Comparison of ENCODE assay signal across 8 cellular contexts in the genomic region with DNA sequence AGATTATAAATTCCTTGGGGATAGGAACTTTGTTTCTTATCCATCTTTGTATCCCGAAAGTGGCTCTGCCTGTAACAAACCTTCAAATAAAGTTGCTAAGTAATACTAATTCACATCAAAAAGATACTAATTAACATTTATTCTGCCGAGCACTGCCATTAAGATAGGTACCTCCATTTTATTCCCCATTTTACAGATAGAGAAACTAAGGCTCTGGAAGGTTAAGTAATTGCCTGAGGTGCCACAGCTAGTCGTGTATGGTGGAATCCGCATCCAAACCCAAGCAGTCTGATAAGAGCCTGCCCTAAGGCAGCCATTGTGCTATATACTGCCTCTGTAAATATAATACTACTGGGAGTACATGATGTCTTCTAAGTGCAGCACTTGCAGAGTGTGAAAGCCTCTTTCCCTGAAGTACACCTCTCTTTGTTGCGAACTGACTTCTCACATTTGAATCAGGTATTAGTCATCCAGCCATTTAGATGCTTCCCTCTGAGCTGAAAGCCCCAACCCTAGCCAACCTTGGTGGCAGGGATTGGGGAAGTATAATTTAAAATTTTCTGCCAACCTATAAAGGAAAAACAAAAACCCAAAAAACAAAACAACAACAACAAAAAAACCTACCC.
DNase-seq lines count a peak whose midpoint lies in the region; ATAC-seq, FAIRE-seq and TF ChIP-seq lines count a peak whose summit lies in the region.

No MANE protein-coding gene starts in this region.

- H4K8ac ChIP-seq in H1 (ENCODE audit: extremely low read depth, insufficient read depth, low read length) = no peak overlapping the region

- H3K4me3 ChIP-seq in OCI-LY3 (ENCODE audit: low read length) = no peak overlapping the region
- 0 out of 8 replicates have a peak overlapping the region, but pooled peaks of 2 of the 4 experiments have one; percentile 3 to 19 for H3K4me3 ChIP-seq in H1 (ENCODE audit: extremely low read depth in 1 of 4, insufficient read depth in 2 of 4, low read depth in 3 of 4, low read length in 4 of 4)

- peaks cover 3% of the 10 kb centered on the region; the same call in 1 of the 2 replicates for H3K23me2 ChIP-seq in H1 (ENCODE audit: low read depth, low read length)

- H4K20me1 ChIP-seq in OCI-LY3 (ENCODE audit: insufficient read depth, low read length) (no peaks in the 10 kb centered on the region), H1 (replicated peaks in 1 of 2; ENCODE audit: control insufficient read depth in 1 of 2, insufficient read depth in 2 of 2, low read length in 2 of 2) (no peaks in the 10 kb centered on the region)

- no peak for TF ChIP-seq CTCF in OCI-LY3 (IDR thresholded peaks at IDR 0.05; ENCODE audit: low read depth, low read length)
- TF ChIP-seq CTCF in H1 (IDR thresholded peaks at IDR 0.05; ENCODE audit: control extremely low read depth in 1 of 3, insufficient read depth in 1 of 3, low read depth in 1 of 3, low read length in 3 of 3) = no peak

- no peak overlapping the region for H2BK20ac ChIP-seq in H1 (ENCODE audit: low read length)

- H2AK5ac ChIP-seq in H1 (ENCODE audit: low read depth, low read length) = no peak overlapping the region

- H3K27me3 ChIP-seq in OCI-LY3 (ENCODE audit: low read depth, low read length) (no peaks in the 10 kb centered on the region), H1 (replicated peaks in 1 of 4; ENCODE audit: control insufficient read depth in 3 of 4, extremely low read depth in 1 of 4, insufficient read depth in 3 of 4, low read length in 3 of 4) (peaks cover 0 to 2% (median 0%) of the 10 kb centered on the region in 4 experiments; a peak in 1 of 7 replicates)

- H4K5ac ChIP-seq in H1 (ENCODE audit: insufficient read length, low read depth, low read length) = no peak overlapping the region

- no peak for TF ChIP-seq POLR2A in H1 (IDR thresholded peaks at IDR 0.05; ENCODE audit: control extremely low read depth in 1 of 2, low read depth in 2 of 2, low read length in 2 of 2)

- CTCF ChIA-PET in H1 (lab: Charles Lee; ENCODE audit: partially characterized antibody) = interaction anchor here (1.0 to 3.0 kb wide), 6 partner anchors 9 to 79 kb away, joined by 3 to 16 read pairs (median 8); partner anchors contain the start of gene CHD2

- H3K36me3 Mint-ChIP-seq in stimulated activated memory B cell treated with anti-CD40 and anti-IgM and Interleukin-4, amounts not matched to agents 10 μg/mL and 1 μg/mL and 100 μg/mL, for 72 hours = no peaks in the 10 kb centered on the region

- H3K79me2 ChIP-seq in OCI-LY3 (ENCODE audit: low read length) = no peaks in the 10 kb centered on the region
- no peaks in the 10 kb centered on the region for H3K79me2 ChIP-seq in H1 (ENCODE audit: control insufficient read depth in 1 of 2, insufficient read depth in 2 of 2, low read length in 2 of 2)

- H3K4ac ChIP-seq in H1 (replicated peaks; ENCODE audit: insufficient read length, low read depth, low read length) = no peak overlapping the region

- peak overlapping the region; percentile 68 for H4K91ac ChIP-seq in H1 (replicated peaks; ENCODE audit: insufficient read length, low read length)

- no peak for TF ChIP-seq EP300 in H1 (IDR thresholded peaks at IDR 0.05; ENCODE audit: borderline replicate concordance in 1 of 2, low read depth in 2 of 2, low read length in 2 of 2)

- H2BK12ac ChIP-seq in H1 (ENCODE audit: low read depth, low read length) = no peak overlapping the region

- H2BK120ac ChIP-seq in H1 (replicated peaks; ENCODE audit: low read depth, low read length) = peak overlapping the region; percentile 50

- H3K27ac ChIP-seq in OCI-LY3 (ENCODE audit: low read length) (no peak overlapping the region), H1 (ENCODE audit: low read depth, low read length) (no peak overlapping the region)

- no peaks in the 10 kb centered on the region for H3K9me3 Mint-ChIP-seq in stimulated activated memory B cell treated with anti-CD40 and anti-IgM and Interleukin-4, amounts not matched to agents 10 μg/mL and 1 μg/mL and 100 μg/mL, for 72 hours

- peaks cover 71% of the 10 kb centered on the region for H3K4me1 Mint-ChIP-seq in stimulated activated memory B cell treated with anti-CD40 and anti-IgM and Interleukin-4, amounts not matched to agents 10 μg/mL and 1 μg/mL and 100 μg/mL, for 72 hours

- H3K27me3 Mint-ChIP-seq in stimulated activated memory B cell treated with anti-CD40 and anti-IgM and Interleukin-4, amounts not matched to agents 10 μg/mL and 1 μg/mL and 100 μg/mL, for 72 hours = no peaks in the 10 kb centered on the region

- no peak overlapping the region for H3K18ac ChIP-seq in H1 (ENCODE audit: extremely low read depth, low read length)

- TF ChIP-seq RAD21 in H1 (IDR thresholded peaks at IDR 0.05 in 1 of 2, conservative IDR thresholded peaks at IDR 0.05 in 1 of 2; ENCODE audit: low read depth in 2 of 2, low read length in 2 of 2) = no peak

- H3K27ac Mint-ChIP-seq in stimulated activated memory B cell treated with anti-CD40 and anti-IgM and Interleukin-4, amounts not matched to agents 10 μg/mL and 1 μg/mL and 100 μg/mL, for 72 hours = peak overlapping the region; percentile 52

- POLR2A ChIA-PET in H1 (lab: Charles Lee; ENCODE audit: partially characterized antibody) = interaction anchor here (0.7 to 5.8 kb wide), 9 partner anchors 10 to 79 kb away, joined by 3 to 82 read pairs (median 6); partner anchors contain the start of gene CHD2

- no peak overlapping the region for H3K14ac ChIP-seq in H1 (ENCODE audit: insufficient read length)

- H2AFZ ChIP-seq in OCI-LY3 (ENCODE audit: low read depth, low read length) (no peak overlapping the region), H1 (ENCODE audit: low read length) (no peak overlapping the region)

- no peak overlapping the region for H2BK5ac ChIP-seq in H1 (ENCODE audit: low read depth, low read length)

- H3K4me2 ChIP-seq in OCI-LY3 (ENCODE audit: low read length) (peak overlapping the region; percentile 11; the same call in 1 of the 2 replicates), H1 (ENCODE audit: insufficient read depth in 1 of 2, low read depth in 2 of 2, low read length in 2 of 2) (peak overlapping the region; percentile 49 to 74)

- H3K9me3 ChIP-seq in OCI-LY3 (ENCODE audit: insufficient read depth, low read length) (no peaks in the 10 kb centered on the region), H1 (ENCODE audit: insufficient read depth in 2 of 2, low read depth in 1 of 2, low read length in 1 of 2) (no peaks in the 10 kb centered on the region)

- H3K23ac ChIP-seq in H1 (ENCODE audit: insufficient read length) = no peak overlapping the region

- ATAC-seq in stimulated activated memory B cell treated with anti-CD40 and anti-IgM and Interleukin-4, amounts not matched to agents 10 μg/mL and 1 μg/mL and 100 μg/mL, for 72 hours = peak; percentile 18

- H2BK15ac ChIP-seq in H1 (ENCODE audit: low read length) = no peak overlapping the region

- H3K4me1 ChIP-seq in OCI-LY3 (ENCODE audit: low read length) = peaks cover 49% of the 10 kb centered on the region
- H3K4me1 ChIP-seq in H1 (replicated peaks in 1 of 4; ENCODE audit: control insufficient read depth in 3 of 4, insufficient read depth in 4 of 4, low read length in 3 of 4) = peaks cover 15 to 44% (median 39%) of the 10 kb centered on the region in 4 experiments; a peak in 6 of 7 replicates

- H3K9ac ChIP-seq in OCI-LY3 (ENCODE audit: low read length) (no peak overlapping the region), H1 (replicated peaks in 1 of 4; ENCODE audit: extremely low read depth in 1 of 4, low read depth in 3 of 4, low read length in 3 of 4) (no peak overlapping the region)

- H3K36me3 ChIP-seq in OCI-LY3 (replicated peaks; ENCODE audit: low read depth, low read length) (no peaks in the 10 kb centered on the region), H1 (ENCODE audit: control insufficient read depth in 2 of 4, insufficient read depth in 4 of 4, low read length in 3 of 4) (no peaks in the 10 kb centered on the region)

- DNase-seq in NCI-H510A treated with DMSO at 0.1 percent for 48 hours (lab: John Stamatoyannopoulos, UW) (peak; percentile 50), NCI-H510A (lab: John Stamatoyannopoulos, UW) (no peak), H1 (ENCODE audit: low read depth in 1 of 2, low spot score in 2 of 2) (no peak), iPS-NIHi11 (ENCODE audit: low spot score) (no peak), NCI-H2227 (lab: John Stamatoyannopoulos, UW; ENCODE audit: unreplicated experiment) (no peak), DMS 273 treated with DMSO at 0.1 percent for 48 hours (lab: John Stamatoyannopoulos, UW) (no peak)

- no peak overlapping the region for H3K4me3 Mint-ChIP-seq in stimulated activated memory B cell treated with anti-CD40 and anti-IgM and Interleukin-4, amounts not matched to agents 10 μg/mL and 1 μg/mL and 100 μg/mL, for 72 hours

- 65% methylated on average over 5 of the region's 5 CpGs; no CpG with 5 or more reads in 1 of the 2 experiments for WGBS in H1 (ENCODE audit: extremely low coverage in 1 of 2, insufficient coverage in 1 of 2, insufficient read length in 1 of 2, insufficient replicate concordance in 2 of 2, low coverage in 1 of 2, low lambda C conversion rate in 2 of 2, missing lambda C conversion rate in 1 of 2), 2 experiments

- H3K79me1 ChIP-seq in H1 (ENCODE audit: low read depth, low read length) = no peaks in the 10 kb centered on the region

- H3K56ac ChIP-seq in H1 (replicated peaks; ENCODE audit: insufficient read length, low read depth, low read length) = no peak overlapping the region

- no peak for FAIRE-seq in H1 (lab: Jason Lieb, UNC)

TF ChIP-seq in H1, 55 proteins besides CTCF, POLR2A, EP300 and RAD21 (continues in another document):
- TF ChIP-seq YY1 (IDR thresholded peaks at IDR 0.05; ENCODE audit: low read depth, low read length) = 0 out of 2 replicates have a peak, but pooled peaks have one; percentile 10
- TF ChIP-seq ZNF274 (IDR thresholded peaks at IDR 0.05; ENCODE audit: borderline replicate concordance, extremely low read depth, low read length) = no peak
- TF ChIP-seq RXRA (IDR thresholded peaks at IDR 0.05; ENCODE audit: insufficient read depth, low read depth, low read length) = no peak
- no peak for TF ChIP-seq GTF2F1 (IDR thresholded peaks at IDR 0.05; ENCODE audit: borderline replicate concordance, low read depth, low read length)
- no peak for TF ChIP-seq RFX5 (IDR thresholded peaks at IDR 0.05; ENCODE audit: borderline replicate concordance, low read depth, low read length)
- no peak for TF ChIP-seq TAF1 (IDR thresholded peaks at IDR 0.05; ENCODE audit: low read depth, low read length)
- TF ChIP-seq HDAC6 (IDR thresholded peaks at IDR 0.05; ENCODE audit: low read depth, low read length) = no peak
- no peak for TF ChIP-seq BCL11A (IDR thresholded peaks at IDR 0.05; ENCODE audit: low read depth in 2 of 2, low read length in 2 of 2)
- no peak for TF ChIP-seq NRF1 (IDR thresholded peaks at IDR 0.05; ENCODE audit: low read depth, low read length)
- 0 out of 2 replicates have a peak, but pooled peaks have one; percentile 52 for TF ChIP-seq KDM1A (IDR thresholded peaks at IDR 0.05; ENCODE audit: borderline replicate concordance, low read length)
- TF ChIP-seq CBX5 (IDR thresholded peaks at IDR 0.05; ENCODE audit: low read depth, low read length) = no peak
